In the genomic region with DNA sequence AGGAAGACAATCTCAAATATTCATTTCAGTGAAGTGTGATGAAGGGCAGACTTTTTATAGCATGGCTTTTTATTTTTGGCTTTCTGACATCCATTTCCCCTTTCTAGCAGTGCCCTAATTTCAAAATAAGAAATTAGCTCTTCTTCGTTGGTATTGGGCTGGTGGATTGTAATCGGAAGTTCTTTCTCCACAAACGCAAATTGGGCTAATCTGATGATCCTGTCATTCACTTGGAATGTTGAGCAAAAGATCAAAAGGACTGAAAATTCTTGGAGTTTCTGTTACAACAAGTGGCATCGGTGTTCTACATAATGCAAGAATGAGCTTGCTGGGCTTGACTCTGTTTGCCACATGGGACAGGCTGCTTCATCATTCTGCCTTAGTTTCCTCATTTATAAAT, we compare ENCODE assay signal across 1 cellular context.
TF ChIP-seq lines count a peak whose summit lies in the region.

No MANE protein-coding gene starts in this region.

TF ChIP-seq in GM23338, 12 proteins besides CTCF, POLR2A, EP300 and RAD21 (continued from another document):
- TF ChIP-seq REST (IDR thresholded peaks at IDR 0.05; ENCODE audit: unreplicated experiment) (no peak), NANOG (IDR thresholded peaks at IDR 0.05; ENCODE audit: borderline replicate concordance) (no peak), ZNF331 (CRISPR knock-in tag; IDR thresholded peaks at IDR 0.05; ENCODE audit: low read depth) (no peak), EZH2phosphoT487 (IDR thresholded peaks at IDR 0.05; ENCODE audit: unreplicated experiment) (no peak)
